In genomic region chr9:110189001-110189400, GRCh38 we compare ENCODE assay signal across 1 cellular context.
TF ChIP-seq lines count a peak whose summit lies in the region.

No MANE protein-coding gene starts in this region.

TF ChIP-seq in IMR-90, 13 proteins besides CTCF, POLR2A, EP300 and RAD21:
- no peak for TF ChIP-seq RCOR1 (IDR thresholded peaks at IDR 0.05; ENCODE audit: insufficient replicate concordance, low read length)
- no peak for TF ChIP-seq FOS (IDR thresholded peaks at IDR 0.05; ENCODE audit: low read depth, low read length)
- no peak for TF ChIP-seq RFX5 (IDR thresholded peaks at IDR 0.05; ENCODE audit: low read depth, low read length)
- TF ChIP-seq MAFK (IDR thresholded peaks at IDR 0.05; ENCODE audit: low read depth, low read length): no peak
- no peak for TF ChIP-seq BHLHE40 (IDR thresholded peaks at IDR 0.05; ENCODE audit: low read depth, low read length)
- no peak for TF ChIP-seq CHD1 (IDR thresholded peaks at IDR 0.05; ENCODE audit: low read depth, low read length)
- TF ChIP-seq NFE2L2 (IDR thresholded peaks at IDR 0.05; ENCODE audit: low read depth, low read length): no peak
- no peak for TF ChIP-seq CEBPB (IDR thresholded peaks at IDR 0.05; ENCODE audit: low read depth, low read length)
- no peak for TF ChIP-seq SMC3 (IDR thresholded peaks at IDR 0.05; ENCODE audit: low read depth, low read length)
- TF ChIP-seq ELK1 (IDR thresholded peaks at IDR 0.05; ENCODE audit: borderline replicate concordance, low read depth, low read length): no peak
- no peak for TF ChIP-seq MAZ (IDR thresholded peaks at IDR 0.05; ENCODE audit: borderline replicate concordance, low read depth, low read length)
- TF ChIP-seq USF2 (IDR thresholded peaks at IDR 0.05; ENCODE audit: low read depth, low read length): no peak
- no peak for TF ChIP-seq MXI1 (IDR thresholded peaks at IDR 0.05; ENCODE audit: borderline replicate concordance, low read depth, low read length)
